Comparison of ENCODE assay signal across 8 cellular contexts in genomic region chr11:93740031-93740801, GRCh38. TPM values are rescaled to one million over a fixed set of nuclear protein-coding genes. Genes with fewer than 3 reads are reported as not detected.
DNase-seq lines count a peak whose midpoint lies in the region; ATAC-seq and TF ChIP-seq lines count a peak whose summit lies in the region.

No MANE protein-coding gene starts in this region.

- peak overlapping the region; percentile 97 for H3K27ac ChIP-seq in CD4-positive, alpha-beta T cell (ENCODE audit: low read depth, low read length)
- H3K27ac ChIP-seq in naive thymus-derived CD4-positive, alpha-beta T cell (ENCODE audit: low read depth, low read length), result peak overlapping the region; percentile 84
- H3K27ac ChIP-seq in transverse colon, result peak overlapping the region; percentile 93 to 98 (median 94)

- in situ Hi-C loops in transverse colon (cut with MboI; ENCODE audit: low pct_ligation_motif_present in 1 of 4, low pct_unique_long_range_greater_than_20kb in 1 of 4, low sequenced_read_pairs in 3 of 4), result loop anchor here in 2 of 4 donors (25.0 kb wide), 1 partner anchor 747 kb away; the partner anchor contains the start of genes ANKRD49 (in 2 of the 2) and MRE11 (in 2 of the 2)

- CTCF ChIA-PET in CD4-positive, alpha-beta T cell (lab: Charles Lee), result interaction anchor here (1.0 to 2.0 kb wide), 4 partner anchors 9 to 44 kb away, joined by 3 to 6 read pairs (median 4); partner anchors contain the start of gene MED17
- CTCF ChIA-PET in naive thymus-derived CD4-positive, alpha-beta T cell (lab: Charles Lee), result interaction anchor here (1.1 to 1.2 kb wide), 2 partner anchors 9 to 44 kb away, joined by 3 read pairs; partner anchors contain the start of gene MED17

- peaks cover 69% of the 10 kb centered on the region for H3K36me3 Mint-ChIP-seq in CD4-positive, alpha-beta T cell (ENCODE audit: low read depth)
- H3K36me3 Mint-ChIP-seq in naive thymus-derived CD4-positive, alpha-beta T cell, result peaks cover 0 to 52% (median 41%) of the 10 kb centered on the region in 5 donors

- H3K4me1 Mint-ChIP-seq in CD4-positive, alpha-beta T cell (ENCODE audit: low read depth), result peaks cover 78% of the 10 kb centered on the region
- H3K4me1 Mint-ChIP-seq in naive thymus-derived CD4-positive, alpha-beta T cell, result peaks cover 41 to 94% (median 73%) of the 10 kb centered on the region in 7 donors

- TF ChIP-seq POLR2A in transverse colon (IDR thresholded peaks at IDR 0.05), result no peak

- H3K4me1 ChIP-seq in naive thymus-derived CD4-positive, alpha-beta T cell (ENCODE audit: control insufficient read depth in 2 of 2, insufficient read depth in 2 of 2, low read length in 2 of 2), result peaks cover 28 to 35% of the 10 kb centered on the region in 2 donors
- H3K4me1 ChIP-seq in transverse colon, result peaks cover 21 to 68% (median 43%) of the 10 kb centered on the region in 4 donors

- no peaks in the 10 kb centered on the region for H3K9me3 ChIP-seq in CD4-positive, alpha-beta T cell (ENCODE audit: control insufficient read depth, low read length)
- H3K9me3 ChIP-seq in naive thymus-derived CD4-positive, alpha-beta T cell (ENCODE audit: control insufficient read depth in 2 of 3, low read length in 3 of 3), result no peaks in the 10 kb centered on the region
- H3K9me3 ChIP-seq in transverse colon, result no peaks in the 10 kb centered on the region

- WGBS in transverse colon (ENCODE audit: low coverage in 1 of 2), 2 donors, result 0 to 7% methylated on average over 17 to 21 of the region's 21 CpGs

- peak in 1 of 10 experiments; percentile 6 for DNase-seq in CD4-positive, alpha-beta T cell
- DNase-seq in T-helper 2 cell, result peak in 4 of 5 experiments; percentile 19 to 54 (median 24)
- peak; percentile 17 for DNase-seq in dermis blood vessel endothelial cell
- peak in 4 of 9 donors; percentile 10 to 42 (median 18) for DNase-seq in naive thymus-derived CD4-positive, alpha-beta T cell
- DNase-seq in transverse colon, result peak; percentile 19
- DNase-seq in superior temporal gyrus (ENCODE audit: extremely low spot score), result no peak

- no peaks in the 10 kb centered on the region for H3K27me3 ChIP-seq in CD4-positive, alpha-beta T cell (ENCODE audit: control insufficient read depth, insufficient read depth, low read length)
- H3K27me3 ChIP-seq in naive thymus-derived CD4-positive, alpha-beta T cell (ENCODE audit: control insufficient read depth in 2 of 2, insufficient read depth in 2 of 2, low read length in 2 of 2), result no peaks in the 10 kb centered on the region
- no peaks in the 10 kb centered on the region for H3K27me3 ChIP-seq in transverse colon

- H3K4me3 Mint-ChIP-seq in CD4-positive, alpha-beta T cell, result peak overlapping the region; percentile 98
- H3K4me3 Mint-ChIP-seq in naive thymus-derived CD4-positive, alpha-beta T cell, result peak overlapping the region; percentile 95 to 100 (median 100)

- ATAC-seq in CD4-positive, alpha-beta T cell (ENCODE audit: poor library complexity), result no peak
- peak; percentile 18 for ATAC-seq in HG02642 (IDR thresholded peaks at IDR 0.05; ENCODE audit: poor library complexity, unreplicated experiment)
- no peak for ATAC-seq in naive thymus-derived CD4-positive, alpha-beta T cell
- ATAC-seq in HG03521 (IDR thresholded peaks at IDR 0.05; ENCODE audit: unreplicated experiment), result no peak

- no peak for TF ChIP-seq EP300 in transverse colon (IDR thresholded peaks at IDR 0.05; ENCODE audit: low read depth)

- H3K27ac Mint-ChIP-seq in CD4-positive, alpha-beta T cell, result peak overlapping the region; percentile 98
- peak overlapping the region; percentile 98 to 100 (median 100) for H3K27ac Mint-ChIP-seq in naive thymus-derived CD4-positive, alpha-beta T cell

- H3K9me3 Mint-ChIP-seq in CD4-positive, alpha-beta T cell, result no peaks in the 10 kb centered on the region
- peaks cover 0 to 2% (median 0%) of the 10 kb centered on the region in 11 donors for H3K9me3 Mint-ChIP-seq in naive thymus-derived CD4-positive, alpha-beta T cell

- POLR2A ChIA-PET in CD4-positive, alpha-beta T cell (lab: Charles Lee), result interaction anchor here (0.7 to 3.3 kb wide), 13 partner anchors 9 to 1350 kb away, joined by 3 to 149 read pairs (median 12); partner anchors contain the start of genes CEP295, CWC15, ENDOD1 and KDM4D
- POLR2A ChIA-PET in naive thymus-derived CD4-positive, alpha-beta T cell (lab: Charles Lee), result interaction anchor here (0.7 to 5.8 kb wide), 15 partner anchors 10 to 1349 kb away, joined by 3 to 96 read pairs (median 8); partner anchors contain the start of genes ENDOD1, FUT4, MED17 and PANX1

- peak overlapping the region; percentile 88 for H3K4me3 ChIP-seq in naive thymus-derived CD4-positive, alpha-beta T cell (ENCODE audit: low read length)
- H3K4me3 ChIP-seq in transverse colon, result peak overlapping the region; percentile 67 to 80 (median 69)

- no peak for TF ChIP-seq CTCF in CD4-positive, alpha-beta T cell (IDR thresholded peaks at IDR 0.05)
- TF ChIP-seq CTCF in transverse colon (IDR thresholded peaks at IDR 0.05), result no peak

- H3K27me3 Mint-ChIP-seq in CD4-positive, alpha-beta T cell, result no peaks in the 10 kb centered on the region
- H3K27me3 Mint-ChIP-seq in naive thymus-derived CD4-positive, alpha-beta T cell, result peaks cover 0 to 3% (median 0%) of the 10 kb centered on the region in 5 donors

- intact Hi-C loops in CD4-positive, alpha-beta T cell (cut with DNase I, micrococcal nuclease), result loop anchor here in 1 of 2 experiments (5.0 kb wide), 3 partner anchors 78 to 1232 kb away; partner anchors contain the start of genes ANKRD49, CEP295, CWC15 and KDM4D
- intact Hi-C loops in naive thymus-derived CD4-positive, alpha-beta T cell (cut with micrococcal nuclease), result loop anchor here (2.0 kb wide), 5 partner anchors 197 to 1349 kb away; partner anchors contain the start of genes SMCO4 (in 2 of the 2), CWC15 (in 1 of the 2), ENDOD1 (in 1 of the 2) and KDM4D (in 1 of the 2)
- intact Hi-C loops in transverse colon (cut with DNase I; ENCODE audit: low total_unique reads), result no loop called here

- peaks cover 12 to 24% (median 21%) of the 10 kb centered on the region in 3 experiments for H3K36me3 ChIP-seq in naive thymus-derived CD4-positive, alpha-beta T cell (ENCODE audit: control insufficient read depth in 2 of 3, insufficient read depth in 3 of 3, low read length in 3 of 3)
- H3K36me3 ChIP-seq in transverse colon, result peaks cover 0 to 32% (median 11%) of the 10 kb centered on the region in 4 donors

RNA-seq across cellular contexts. Expression of gene TAF1D, which starts 1.1 kb away (rescaled TPM):
- total RNA-seq in CD4-positive, alpha-beta T cell, result 100 to 1,000 TPM; 161 to 173 TPM
- total RNA-seq in dermis blood vessel endothelial cell (106 and 174 TPM in 2 replicates), transverse colon (100 to 1,000 TPM; 105 to 444 (median 166) TPM)
- 100 to 1,000 TPM; 116 to 197 (median 183) TPM for total RNA-seq in naive thymus-derived CD4-positive, alpha-beta T cell
- 10 to 100 TPM; 21.2 to 28.3 TPM for polyA plus RNA-seq in naive thymus-derived CD4-positive, alpha-beta T cell

RNA-seq across cellular contexts. Expression of gene C11orf54, which starts 1.3 kb away (rescaled TPM):
- total RNA-seq in CD4-positive, alpha-beta T cell, result 1 to 10 TPM; 6.8 to 8.0 TPM
- total RNA-seq in dermis blood vessel endothelial cell (29.8 and 34.2 TPM in 2 replicates), transverse colon (100 to 1,000 TPM in 2 of 4 donors, 10 to 100 TPM in 2; 33.3 to 160 (median 105) TPM)
- 10 to 100 TPM; 16.4 to 42.5 (median 27.2) TPM for total RNA-seq in naive thymus-derived CD4-positive, alpha-beta T cell
- polyA plus RNA-seq in naive thymus-derived CD4-positive, alpha-beta T cell, result 10 to 100 TPM; 13.6 to 22.2 TPM

RNA-seq across cellular contexts. Expression of gene MED17, which starts 43.9 kb away (rescaled TPM):
- 10 to 100 TPM; 63.1 to 63.6 TPM for total RNA-seq in CD4-positive, alpha-beta T cell
- total RNA-seq in dermis blood vessel endothelial cell (36.4 and 36.8 TPM in 2 replicates), transverse colon (10 to 100 TPM; 17.1 to 29.1 (median 25.1) TPM)
- total RNA-seq in naive thymus-derived CD4-positive, alpha-beta T cell, result 10 to 100 TPM; 47.7 to 75.9 (median 65.6) TPM
- 10 to 100 TPM; 17.3 to 32.9 TPM for polyA plus RNA-seq in naive thymus-derived CD4-positive, alpha-beta T cell
